Comparison of ENCODE assay signal across 18 cellular contexts in the genomic region with DNA sequence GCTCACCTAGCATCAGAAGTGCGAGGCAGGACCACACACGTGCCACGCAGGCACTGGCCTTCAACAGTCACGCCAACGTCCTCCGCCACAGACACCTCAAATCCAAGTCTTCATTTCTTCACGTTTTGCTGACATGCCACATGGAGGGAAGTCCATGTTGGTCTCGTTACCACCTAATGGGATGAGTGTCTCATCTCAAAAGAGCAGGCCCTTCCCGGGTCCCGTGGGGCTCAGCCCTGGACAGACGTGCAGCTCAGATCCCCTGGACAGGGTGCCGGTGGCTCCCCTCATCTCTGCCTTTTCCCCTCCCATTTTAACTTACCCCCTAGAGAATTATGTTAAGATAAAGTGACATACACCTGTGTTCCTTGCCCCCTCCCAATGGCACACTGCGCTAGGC.
"Had no signal": no experiment of that assay in that cellular context is flagged by ENCODE, and none has a peak within 500 bp of the region (broad histone marks: within the 10 kb centered on the region; RNA-seq: fewer than 3 reads in every experiment).

No MANE protein-coding gene starts in this region.

- H3K27me3 ChIP-seq: foreskin keratinocyte, tibial nerve, uterus had no signal

- H3K27me3 Mint-ChIP-seq: brain had no signal

- H3K4me3 Mint-ChIP-seq: activated naive CD4-positive, alpha-beta T cell treated with anti-CD3 and anti-CD28 coated beads, Interleukin-2, amount 10 ng/mL, durations not matched to agents 7 days and 5 days; brain; dendritic cell treated with granulocyte-macrophage colony-stimulating factor and Interleukin-4, amounts not matched to agents 40 ng/mL and 50 ng/mL, for 4 days; nephron progenitor cell; stimulated activated effector memory CD8-positive, alpha-beta T cell treated with anti-CD3 and anti-CD28 coated beads, Interleukin-12 subunit alpha, Interleukin-12 subunit beta, amount 100 ng/mL, for 72 hours; stimulated activated naive CD8-positive, alpha-beta T cell treated with anti-CD3 and anti-CD28 coated beads, Interleukin-15, amount 100 ng/mL, for 72 hours; T-helper 1 cell treated with Interleukin-12 subunit alpha and Interleukin-12 subunit beta and Interleukin-4 antibody, amounts not matched to agents 30 μg/mL and 1 μg/mL, for 36 hours; WTC11 had no signal

- H3K4me3 ChIP-seq: mucosa of descending colon, tibial nerve, uterus had no signal

- H3K27ac Mint-ChIP-seq: activated naive CD4-positive, alpha-beta T cell treated with anti-CD3 and anti-CD28 coated beads, Interleukin-2, amount 10 ng/mL, durations not matched to agents 7 days and 5 days; brain; dendritic cell treated with granulocyte-macrophage colony-stimulating factor and Interleukin-4, amounts not matched to agents 40 ng/mL and 50 ng/mL, for 4 days; nephron progenitor cell; stimulated activated effector memory CD8-positive, alpha-beta T cell treated with anti-CD3 and anti-CD28 coated beads, Interleukin-12 subunit alpha, Interleukin-12 subunit beta, amount 100 ng/mL, for 72 hours; stimulated activated naive CD8-positive, alpha-beta T cell treated with anti-CD3 and anti-CD28 coated beads, Interleukin-15, amount 100 ng/mL, for 72 hours; T-helper 1 cell treated with Interleukin-12 subunit alpha and Interleukin-12 subunit beta and Interleukin-4 antibody, amounts not matched to agents 30 μg/mL and 1 μg/mL, for 36 hours; WTC11 had no signal

- H3K27ac ChIP-seq: foreskin keratinocyte, tibial nerve, uterus had no signal

- H3K4me1 ChIP-seq: foreskin keratinocyte, tibial nerve, uterus had no signal

- H3K4me1 Mint-ChIP-seq: brain had no signal

- DNase-seq: activated effector memory CD4-positive, alpha-beta T cell treated with anti-CD3 and anti-CD28 coated beads, Interleukin-2, amount 50 U/mL, for 16 hours; activated naive CD4-positive, alpha-beta T cell treated with anti-CD3 and anti-CD28 coated beads, Interleukin-2, amount 10 ng/mL, durations not matched to agents 7 days and 5 days; effector CD8-positive, alpha-beta T cell; foreskin keratinocyte; mesenchymal stem cell; mucosa of descending colon; nucleus accumbens; retina; stimulated activated naive CD8-positive, alpha-beta T cell treated with anti-CD3 and anti-CD28 coated beads, Interleukin-15, amount 100 ng/mL, for 72 hours; T1000; uterus had no signal

- H3K36me3 Mint-ChIP-seq: brain; stimulated activated effector memory CD8-positive, alpha-beta T cell treated with anti-CD3 and anti-CD28 coated beads, Interleukin-12 subunit alpha, Interleukin-12 subunit beta, amount 100 ng/mL, for 72 hours had no signal

- ATAC-seq: foreskin keratinocyte; mucosa of descending colon; stimulated activated effector memory CD8-positive, alpha-beta T cell treated with anti-CD3 and anti-CD28 coated beads, Interleukin-12 subunit alpha, Interleukin-12 subunit beta, amount 100 ng/mL, for 72 hours; stimulated activated naive CD8-positive, alpha-beta T cell treated with anti-CD3 and anti-CD28 coated beads, Interleukin-15, amount 100 ng/mL, for 72 hours; WTC11 had no signal

- H3K36me3 ChIP-seq: tibial nerve, uterus had no signal
